Comparison of ENCODE assay signal across 8 cellular contexts in the genomic region with DNA sequence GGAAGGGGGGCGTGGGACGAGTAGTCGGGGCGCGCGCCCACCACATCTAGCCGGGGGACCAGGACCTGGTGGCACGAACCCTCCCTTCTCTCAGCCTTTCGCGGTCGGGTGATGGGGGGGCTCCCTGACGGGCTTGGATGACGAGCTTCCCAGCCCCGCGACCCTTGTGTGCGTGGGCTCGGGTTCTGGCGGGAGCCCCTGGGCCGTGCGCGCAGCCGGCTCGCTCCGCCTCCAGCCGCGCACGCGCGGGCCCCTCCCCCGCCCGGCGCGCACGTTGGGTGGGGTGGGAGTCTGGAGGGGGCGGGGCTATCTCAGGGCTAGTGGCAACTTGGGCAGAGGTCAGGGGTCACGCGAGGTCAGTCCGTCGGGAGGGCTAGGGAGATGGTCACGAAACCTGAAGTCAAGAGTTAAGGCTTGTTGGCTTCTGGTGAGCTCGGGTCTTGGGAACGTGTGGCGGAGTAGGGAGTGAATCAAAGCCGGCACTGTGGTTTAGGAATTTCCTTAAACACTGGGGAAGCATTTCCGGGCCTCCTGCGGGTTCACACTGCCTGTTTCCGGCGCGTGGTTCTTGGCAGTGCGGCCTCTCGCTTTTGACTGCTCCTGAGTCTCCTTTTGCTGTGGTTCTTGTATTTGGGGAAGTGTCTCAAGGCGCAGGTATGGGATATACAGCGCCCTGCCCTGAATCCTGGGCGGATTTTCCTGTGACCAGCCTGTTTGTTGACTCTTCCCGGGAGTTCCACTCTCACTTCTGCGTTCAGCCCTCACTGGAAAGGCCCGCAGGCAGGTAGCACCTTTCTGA. TPM values are rescaled to one million over a fixed set of nuclear protein-coding genes. Genes with fewer than 3 reads are reported as not detected.
A peak's percentile ranks its signal among the peaks of the same experiment; 100 is the strongest.
DNase-seq lines count a peak whose midpoint lies in the region.

A gene (plus strand): TSS at position 356 of the 799 bp plus-strand sequence. CDS start 1,654 bp downstream, outside the sequence.

- DNase-seq in ELR (ENCODE audit: low read depth) (peak; percentile 87), H7 (peak; percentile 98), M059J (ENCODE audit: low read depth) (peak; percentile 80), SK-N-DZ (ENCODE audit: low spot score) (peak; percentile 83), foreskin melanocyte (peak; percentile 83)
- peak; percentile 83 for DNase-seq in activated naive CD4-positive, alpha-beta T cell treated with Interleukin-2 at 50 U/mL for 16 hours

- peak within 1 kb of the TSS; percentile 94 to 99 for H3K9ac ChIP-seq in stomach smooth muscle (ENCODE audit: low read length in 2 of 2)

- H3K27me3 ChIP-seq in H7 (ENCODE audit: control insufficient read depth, insufficient read depth, low read length) = peaks cover 29% of the 10 kb centered on the region
- no peaks in the 10 kb centered on the region for H3K27me3 ChIP-seq in neuron (ENCODE audit: insufficient read depth, low read length)
- H3K27me3 ChIP-seq in stomach smooth muscle (ENCODE audit: control insufficient read depth in 1 of 2, insufficient read depth in 2 of 2, low read length in 2 of 2) = no peaks in the 10 kb centered on the region

- peak within 1 kb of the TSS; percentile 98 for H3K4me3 ChIP-seq in H7 (ENCODE audit: insufficient read depth, low read depth, low read length)
- H3K4me3 ChIP-seq in neuron (ENCODE audit: low read length) = peak within 1 kb of the TSS; percentile 85
- peak within 1 kb of the TSS; percentile 62 to 93 for H3K4me3 ChIP-seq in stomach smooth muscle (ENCODE audit: low read length in 2 of 2)

- peak within 1 kb of the TSS; percentile 80 for H2AFZ ChIP-seq in neuron (ENCODE audit: low read depth, low read length)

- H3K4me1 ChIP-seq in neuron (ENCODE audit: insufficient read depth, low read length) = peaks cover 15% of the 10 kb centered on the region
- peaks cover 24% of the 10 kb centered on the region for H3K4me1 ChIP-seq in stomach smooth muscle (ENCODE audit: control insufficient read depth, insufficient read depth, low read length)

- no peaks in the 10 kb centered on the region for H3K9me3 ChIP-seq in neuron (ENCODE audit: low read length)
- H3K9me3 ChIP-seq in stomach smooth muscle (ENCODE audit: control insufficient read depth in 2 of 2, low read length in 2 of 2) = no peaks in the 10 kb centered on the region

- peak within 1 kb of the TSS; percentile 99 for H3K27ac ChIP-seq in stomach smooth muscle (ENCODE audit: low read length)

- H3K36me3 ChIP-seq in H7 (replicated peaks; ENCODE audit: control insufficient read depth, insufficient read depth, low read length) (peaks cover 12% of the 10 kb centered on the region), neuron (ENCODE audit: insufficient read depth, low read length) (peaks cover 28% of the 10 kb centered on the region), stomach smooth muscle (ENCODE audit: control insufficient read depth in 2 of 2, insufficient read depth in 2 of 2, low read length in 2 of 2) (peaks cover 14 to 19% of the 10 kb centered on the region in 2 donors)

RNA-seq across cellular contexts. Expression of the gene that starts here (rescaled TPM):
- total RNA-seq in H7 (2014; rRNA removed; shearing (Covaris generic)) = 7.4 and 12.1 TPM in 2 replicates
- total RNA-seq in M059J (2014; rRNA removed; shearing (Covaris generic)) = 6.9 and 11.7 TPM in 2 replicates
- polyA plus RNA-seq in SK-N-DZ (2014; cell fraction: cytosol; rRNA removed) = 1.5 and 2.9 TPM in 2 replicates
- polyA plus RNA-seq in SK-N-DZ (2014; cell fraction: nucleus; rRNA removed) = 3.0 and 9.9 TPM in 2 replicates

Comparison
In these comparisons a context has a peak if more than half of its experiments do, and no peak if none do; other contexts are left out.
1. Peak in every context shown above with its lines: DNase-seq, H3K4me3 ChIP-seq and H3K27ac ChIP-seq.